30 cellular contexts compared by ENCODE assay signal in the genomic region with DNA sequence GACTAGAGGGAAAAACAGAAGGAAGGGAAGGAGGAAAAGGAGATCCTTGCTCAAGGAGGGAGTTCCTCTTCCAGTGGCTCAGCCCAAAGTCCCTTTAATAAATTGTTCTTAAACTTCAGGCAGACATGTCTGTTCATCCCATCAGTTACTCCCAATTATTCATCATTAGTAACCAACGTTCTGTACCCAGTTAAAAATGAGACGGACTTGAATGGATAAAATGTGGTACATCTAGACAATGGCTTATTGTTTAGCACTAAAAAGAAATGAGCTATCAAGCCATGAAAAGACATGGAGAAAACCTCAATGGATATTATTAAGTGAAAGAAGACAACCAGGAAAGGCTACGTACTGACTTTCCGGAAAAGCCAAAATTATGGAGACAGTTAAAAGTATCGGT.
"Had no signal": no experiment of that assay in that cellular context is flagged by ENCODE, and none has a peak within 500 bp of the region (broad histone marks: within the 10 kb centered on the region; RNA-seq: fewer than 3 reads in every experiment).

No MANE protein-coding gene starts in this region.

- H3K9me3 Mint-ChIP-seq: naive thymus-derived CD8-positive, alpha-beta T cell; natural killer cell treated with Interleukin-12 subunit alpha and Interleukin-12 subunit beta and Interleukin-15 and Interleukin-18, amount 100 ng/mL, for 72 hours; stimulated activated effector memory CD8-positive, alpha-beta T cell treated with anti-CD3 and anti-CD28 coated beads, Interleukin-12 subunit alpha, Interleukin-12 subunit beta, amount 100 ng/mL, for 72 hours; stimulated activated naive CD8-positive, alpha-beta T cell treated with anti-CD3 and anti-CD28 coated beads, Interleukin-15, amount 100 ng/mL, for 72 hours had no signal

- H3K4me3 ChIP-seq: pancreas, prostate gland, right lobe of liver, sigmoid colon, suprapubic skin, testis, tibial artery, transverse colon, upper lobe of right lung, uterus had no signal

- ATAC-seq: naive thymus-derived CD8-positive, alpha-beta T cell; natural killer cell treated with Interleukin-12 subunit alpha and Interleukin-12 subunit beta and Interleukin-15 and Interleukin-18, amount 100 ng/mL, for 72 hours; pancreas; right cardiac atrium; right lobe of liver; stimulated activated effector memory CD8-positive, alpha-beta T cell treated with anti-CD3 and anti-CD28 coated beads, Interleukin-12 subunit alpha, Interleukin-12 subunit beta, amount 100 ng/mL, for 72 hours; stimulated activated naive CD8-positive, alpha-beta T cell treated with anti-CD3 and anti-CD28 coated beads, Interleukin-15, amount 100 ng/mL, for 72 hours; stimulated activated naive CD8-positive, alpha-beta T cell treated with anti-CD3 and anti-CD28 coated beads, Interleukin-15, Interleukin-2, amounts not matched to agents 100 U/mL and 50 U/mL, for 24 hours; upper lobe of right lung had no signal

- H3K4me3 Mint-ChIP-seq: naive B cell; naive thymus-derived CD8-positive, alpha-beta T cell; natural killer cell treated with Interleukin-12 subunit alpha and Interleukin-12 subunit beta and Interleukin-15 and Interleukin-18, amount 100 ng/mL, for 72 hours; nephron progenitor cell; neural crest cell; stimulated activated effector memory CD8-positive, alpha-beta T cell treated with anti-CD3 and anti-CD28 coated beads, Interleukin-12 subunit alpha, Interleukin-12 subunit beta, amount 100 ng/mL, for 72 hours; stimulated activated naive CD8-positive, alpha-beta T cell treated with anti-CD3 and anti-CD28 coated beads, Interleukin-15, amount 100 ng/mL, for 72 hours; type B pancreatic cell had no signal

- H3K4me1 ChIP-seq: prostate gland, right lobe of liver, sigmoid colon, testis, tibial artery, transverse colon, uterus had no signal

- H3K27me3 ChIP-seq: neutrophil, pancreas, right lobe of liver, sigmoid colon, suprapubic skin, testis, tibial artery, transverse colon, upper lobe of right lung, uterus had no signal

- DNase-seq: naive B cell; naive thymus-derived CD8-positive, alpha-beta T cell; nephron progenitor cell; nucleus accumbens; pancreas; posterior cingulate gyrus; right cardiac atrium; right lobe of liver; sigmoid colon; small intestine; stimulated activated CD4-positive, alpha-beta T cell treated with anti-CD3 and anti-CD28 coated beads, Interleukin-15, amount 100 ng/mL, for 24 hours; stimulated activated CD4-positive, alpha-beta T cell treated with anti-CD3 and anti-CD28 coated beads, Interleukin-2, amount 100 ng/mL, for 24 hours; stimulated activated CD4-positive, alpha-beta T cell treated with anti-CD3 and anti-CD28 coated beads, Interleukin-2, amount 100 ng/mL, for 48 hours; stimulated activated CD4-positive, alpha-beta T cell treated with anti-CD3 and anti-CD28 coated beads, Interleukin-4, amount 100 ng/mL, for 24 hours; stimulated activated naive CD4-positive, alpha-beta T cell; stimulated activated naive CD8-positive, alpha-beta T cell treated with anti-CD3 and anti-CD28 coated beads, Interleukin-15, amount 100 ng/mL, for 72 hours; stimulated activated naive CD8-positive, alpha-beta T cell treated with anti-CD3 and anti-CD28 coated beads, Interleukin-15, Interleukin-2, amounts not matched to agents 100 U/mL and 50 U/mL, for 24 hours; substantia nigra; testis; tibial artery; transverse colon; upper lobe of right lung; uterus had no signal

- H3K9me3 ChIP-seq: neutrophil, pancreas, prostate gland, right lobe of liver, sigmoid colon, suprapubic skin, testis, tibial artery, transverse colon, upper lobe of right lung, uterus had no signal

- H3K27me3 Mint-ChIP-seq: naive B cell; stimulated activated naive CD8-positive, alpha-beta T cell treated with anti-CD3 and anti-CD28 coated beads, Interleukin-15, amount 100 ng/mL, for 72 hours; type B pancreatic cell had no signal

- H3K4me1 Mint-ChIP-seq: naive B cell; naive thymus-derived CD8-positive, alpha-beta T cell had no signal

- H3K27ac ChIP-seq: neutrophil, pancreas, prostate gland, right lobe of liver, sigmoid colon, suprapubic skin, testis, tibial artery, transverse colon, upper lobe of right lung, uterus had no signal

- H3K36me3 Mint-ChIP-seq: naive B cell; naive thymus-derived CD8-positive, alpha-beta T cell; natural killer cell treated with Interleukin-12 subunit alpha and Interleukin-12 subunit beta and Interleukin-15 and Interleukin-18, amount 100 ng/mL, for 72 hours; stimulated activated effector memory CD8-positive, alpha-beta T cell treated with anti-CD3 and anti-CD28 coated beads, Interleukin-12 subunit alpha, Interleukin-12 subunit beta, amount 100 ng/mL, for 72 hours; type B pancreatic cell had no signal

- H3K36me3 ChIP-seq: neutrophil, pancreas, prostate gland, right lobe of liver, sigmoid colon, suprapubic skin, tibial artery, transverse colon, upper lobe of right lung, uterus had no signal

- H3K27ac Mint-ChIP-seq: naive B cell; naive thymus-derived CD8-positive, alpha-beta T cell; natural killer cell treated with Interleukin-12 subunit alpha and Interleukin-12 subunit beta and Interleukin-15 and Interleukin-18, amount 100 ng/mL, for 72 hours; stimulated activated effector memory CD8-positive, alpha-beta T cell treated with anti-CD3 and anti-CD28 coated beads, Interleukin-12 subunit alpha, Interleukin-12 subunit beta, amount 100 ng/mL, for 72 hours; type B pancreatic cell had no signal
